1 cellular context compared by ENCODE assay signal in genomic region chr1:166165661-166166399, GRCh38.
TF ChIP-seq lines count a peak whose summit lies in the region.

No MANE protein-coding gene starts in this region.

TF ChIP-seq in HepG2, 621 proteins besides CTCF, POLR2A, EP300 and RAD21 (continued from another document):
- TF ChIP-seq, protein P1, sequence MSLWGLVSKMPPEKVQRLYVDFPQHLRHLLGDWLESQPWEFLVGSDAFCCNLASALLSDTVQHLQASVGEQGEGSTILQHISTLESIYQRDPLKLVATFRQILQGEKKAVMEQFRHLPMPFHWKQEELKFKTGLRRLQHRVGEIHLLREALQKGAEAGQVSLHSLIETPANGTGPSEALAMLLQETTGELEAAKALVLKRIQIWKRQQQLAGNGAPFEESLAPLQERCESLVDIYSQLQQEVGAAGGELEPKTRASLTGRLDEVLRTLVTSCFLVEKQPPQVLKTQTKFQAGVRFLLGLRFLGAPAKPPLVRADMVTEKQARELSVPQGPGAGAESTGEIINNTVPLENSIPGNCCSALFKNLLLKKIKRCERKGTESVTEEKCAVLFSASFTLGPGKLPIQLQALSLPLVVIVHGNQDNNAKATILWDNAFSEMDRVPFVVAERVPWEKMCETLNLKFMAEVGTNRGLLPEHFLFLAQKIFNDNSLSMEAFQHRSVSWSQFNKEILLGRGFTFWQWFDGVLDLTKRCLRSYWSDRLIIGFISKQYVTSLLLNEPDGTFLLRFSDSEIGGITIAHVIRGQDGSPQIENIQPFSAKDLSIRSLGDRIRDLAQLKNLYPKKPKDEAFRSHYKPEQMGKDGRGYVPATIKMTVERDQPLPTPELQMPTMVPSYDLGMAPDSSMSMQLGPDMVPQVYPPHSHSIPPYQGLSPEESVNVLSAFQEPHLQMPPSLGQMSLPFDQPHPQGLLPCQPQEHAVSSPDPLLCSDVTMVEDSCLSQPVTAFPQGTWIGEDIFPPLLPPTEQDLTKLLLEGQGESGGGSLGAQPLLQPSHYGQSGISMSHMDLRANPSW (CRISPR knock-in tag; IDR thresholded peaks at IDR 0.05; ENCODE audit: borderline replicate concordance) = no peak
- TF ChIP-seq KDM1A (CRISPR knock-in tag; IDR thresholded peaks at IDR 0.05) (no peak), ZBTB46 (CRISPR knock-in tag; IDR thresholded peaks at IDR 0.05; ENCODE audit: borderline replicate concordance) (no peak), TBX3 (IDR thresholded peaks at IDR 0.05; ENCODE audit: borderline replicate concordance) (no peak), ZNF17 (CRISPR knock-in tag; IDR thresholded peaks at IDR 0.05) (no peak), RARG (CRISPR knock-in tag; IDR thresholded peaks at IDR 0.05; ENCODE audit: low read depth) (no peak), HOXA3 (CRISPR knock-in tag; IDR thresholded peaks at IDR 0.05) (no peak), ZNF121 (CRISPR knock-in tag; IDR thresholded peaks at IDR 0.05) (no peak), RXRA (CRISPR knock-in tag; IDR thresholded peaks at IDR 0.05) (no peak)
- TF ChIP-seq, protein P2, sequence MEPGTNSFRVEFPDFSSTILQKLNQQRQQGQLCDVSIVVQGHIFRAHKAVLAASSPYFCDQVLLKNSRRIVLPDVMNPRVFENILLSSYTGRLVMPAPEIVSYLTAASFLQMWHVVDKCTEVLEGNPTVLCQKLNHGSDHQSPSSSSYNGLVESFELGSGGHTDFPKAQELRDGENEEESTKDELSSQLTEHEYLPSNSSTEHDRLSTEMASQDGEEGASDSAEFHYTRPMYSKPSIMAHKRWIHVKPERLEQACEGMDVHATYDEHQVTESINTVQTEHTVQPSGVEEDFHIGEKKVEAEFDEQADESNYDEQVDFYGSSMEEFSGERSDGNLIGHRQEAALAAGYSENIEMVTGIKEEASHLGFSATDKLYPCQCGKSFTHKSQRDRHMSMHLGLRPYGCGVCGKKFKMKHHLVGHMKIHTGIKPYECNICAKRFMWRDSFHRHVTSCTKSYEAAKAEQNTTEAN (CRISPR knock-in tag; conservative IDR thresholded peaks at IDR 0.05) = no peak
TF ChIP-seq in HepG2: peak in this region for 0.
